34 cellular contexts compared by ENCODE assay signal in the genomic region with DNA sequence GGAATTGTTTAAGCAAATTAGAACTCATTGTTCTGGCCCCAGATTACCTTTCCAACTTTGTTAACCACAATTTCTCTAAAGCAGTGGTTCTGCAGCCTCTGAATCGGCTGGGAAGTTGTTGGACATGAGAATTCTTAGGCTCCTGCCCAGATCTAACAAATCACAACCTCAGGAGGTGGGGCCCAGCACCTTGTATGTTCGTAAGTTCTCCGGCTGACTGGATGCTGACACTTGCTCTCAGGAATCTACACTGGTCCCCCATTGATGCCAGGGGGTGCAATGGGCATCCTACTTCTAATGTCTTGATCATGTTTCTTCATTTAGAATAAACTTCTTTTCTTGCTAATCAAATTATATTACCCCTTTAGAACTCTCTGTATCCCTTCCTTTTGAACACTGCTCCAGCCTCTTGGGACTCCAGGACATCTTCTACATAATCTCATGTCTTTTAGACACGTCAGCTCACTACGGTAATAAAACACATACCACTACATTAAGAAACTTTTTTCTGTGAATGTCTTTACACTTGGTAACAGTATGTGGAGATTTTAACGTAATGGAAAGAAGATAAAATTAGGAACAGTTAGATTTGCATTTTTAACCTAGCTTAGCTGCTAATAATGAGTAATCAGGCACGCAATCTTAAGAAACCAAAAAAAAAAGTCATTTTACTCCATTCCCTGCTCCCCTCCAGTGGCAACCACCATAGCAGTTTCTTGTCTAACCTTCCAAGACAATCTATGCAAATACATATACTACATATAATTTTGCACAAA.
DNase-seq lines count a peak whose midpoint lies in the region; ATAC-seq, FAIRE-seq and TF ChIP-seq lines count a peak whose summit lies in the region.
"Had no signal": no experiment of that assay in that cellular context is flagged by ENCODE, and none has a peak within 500 bp of the region (broad histone marks: within the 10 kb centered on the region; RNA-seq: fewer than 3 reads in every experiment).

No MANE protein-coding gene starts in this region.

- no peaks in the 10 kb centered on the region for H4K20me1 ChIP-seq in DOHH2 (ENCODE audit: control insufficient read depth, insufficient read depth, low read depth, low read length)
- H4K20me1 ChIP-seq in GM12878 (ENCODE audit: control insufficient read depth, insufficient read depth): no peaks in the 10 kb centered on the region
- H4K20me1 ChIP-seq in PC-3 (ENCODE audit: low read length): no peaks in the 10 kb centered on the region

- no peak for TF ChIP-seq RAD21 in GM12878 (IDR thresholded peaks at IDR 0.05; ENCODE audit: insufficient read depth, low read depth, low read length)

- H3K4me3 Mint-ChIP-seq in CD4-positive, alpha-beta memory T cell: no peak overlapping the region
- H3K4me3 Mint-ChIP-seq: activated naive CD8-positive, alpha-beta T cell; immature natural killer cell had no signal

- H3F3A ChIP-seq in DOHH2 (ENCODE audit: control insufficient read depth, insufficient read depth): peaks cover 13% of the 10 kb centered on the region; the same call in 1 of the 2 replicates
- no peaks in the 10 kb centered on the region for H3F3A ChIP-seq in PC-3 (ENCODE audit: low read length, unreplicated experiment)

- BruUV-seq in GM12878 (replicated peaks; lab: Mats Ljungman, UMichigan): no TSS peak
- BruUV-seq in PC-3 (replicated peaks; lab: Mats Ljungman, UMichigan): no TSS peak

- TF ChIP-seq EP300 in GM12878 (IDR thresholded peaks at IDR 0.05; ENCODE audit: borderline replicate concordance in 1 of 2, control insufficient read depth in 1 of 2, low read depth in 2 of 2, low read length in 2 of 2): peak; percentile 63 to 84; a peak in 3 of 4 replicates

- H3K27ac ChIP-seq in DOHH2 (ENCODE audit: low read depth, low read length): no peak overlapping the region
- H3K27ac ChIP-seq in GM12878 (ENCODE audit: control insufficient read depth, insufficient read depth): no peak overlapping the region
- no peak overlapping the region for H3K27ac ChIP-seq in PC-3 (ENCODE audit: low read length)
- no peak overlapping the region for H3K27ac ChIP-seq in CD4-positive, alpha-beta memory T cell (ENCODE audit: low read depth, low read length)
- H3K27ac ChIP-seq: 22Rv1, cardiac muscle cell, colonic mucosa, gastroesophageal sphincter, hepatocyte, parathyroid adenoma, Peyer's patch, skin epidermis had no signal

- no peak for TF ChIP-seq CTCF in DOHH2 (IDR thresholded peaks at IDR 0.05; ENCODE audit: low read depth, low read length, poor library complexity, severe bottlenecking)
- TF ChIP-seq CTCF in GM12878 (IDR thresholded peaks at IDR 0.05 in 2 of 3, conservative IDR thresholded peaks at IDR 0.05 in 1 of 3; ENCODE audit: control insufficient read depth in 2 of 3, extremely low read depth in 1 of 3, insufficient read depth in 1 of 3, low read depth in 3 of 3, low read length in 3 of 3): no peak
- TF ChIP-seq CTCF in BE2C (IDR thresholded peaks at IDR 0.05; ENCODE audit: low read depth, low read length): no peak
- no peak for TF ChIP-seq CTCF in PC-3 (conservative IDR thresholded peaks at IDR 0.05; ENCODE audit: low read depth, low read length)

- no peaks in the 10 kb centered on the region for H3K27me3 ChIP-seq in DOHH2 (ENCODE audit: control insufficient read depth, low read length)
- no peaks in the 10 kb centered on the region for H3K27me3 ChIP-seq in GM12878 (replicated peaks in 1 of 2; ENCODE audit: control insufficient read depth in 2 of 2, insufficient read depth in 2 of 2, low read length in 1 of 2)
- no peaks in the 10 kb centered on the region for H3K27me3 ChIP-seq in BE2C
- H3K27me3 ChIP-seq in PC-3 (ENCODE audit: low read length): no peaks in the 10 kb centered on the region
- H3K27me3 ChIP-seq in CD4-positive, alpha-beta memory T cell (ENCODE audit: insufficient read depth, low read length): no peaks in the 10 kb centered on the region
- H3K27me3 ChIP-seq: cardiac muscle cell, colonic mucosa, gastroesophageal sphincter, hepatocyte, Peyer's patch had no signal

- DNase-seq in GM12878 (ENCODE audit: low read depth, low spot score): no peak
- no peak for DNase-seq in BE2C
- DNase-seq in PC-3: no peak
- no peak for DNase-seq in CD4-positive, alpha-beta memory T cell
- DNase-seq: activated CD4-positive, alpha-beta T cell treated with anti-CD3 and anti-CD28 coated beads for 4 hours; activated effector memory CD4-positive, alpha-beta T cell treated with Interleukin-2 at 50 U/mL for 16 hours; anterior cingulate cortex; C1 segment of cervical spinal cord; colonic mucosa; DMS79 treated with DMSO at 0.1 percent for 48 hours; effector CD4-positive, alpha-beta T cell; immature natural killer cell; IMR-90; MV-4-11; NCI-H1436 treated with DMSO at 0.1 percent for 48 hours; NCI-H226; NCI-H69; Peyer's patch; retina; SHP77; stimulated activated naive CD8-positive, alpha-beta T cell treated with anti-CD3 and anti-CD28 coated beads, Interleukin-15, Interleukin-2, amounts not matched to agents 100 U/mL and 50 U/mL, for 24 hours had no signal

- intact Hi-C loops in GM12878 (cut with micrococcal nuclease; ENCODE audit: unreplicated experiment) (loop anchor here (10.0 kb wide), 1 partner anchor 147 kb away; a partner anchor contains a TSS), PC-3 (cut with micrococcal nuclease) (no loop called here)
- intact Hi-C loops in CD4-positive, alpha-beta memory T cell (cut with micrococcal nuclease): no loop called here

- no peaks in the 10 kb centered on the region for H3K27me3 Mint-ChIP-seq in CD4-positive, alpha-beta memory T cell
- H3K27me3 Mint-ChIP-seq: activated naive CD8-positive, alpha-beta T cell had no signal

- H3K79me2 ChIP-seq in DOHH2 (ENCODE audit: control insufficient read depth, low read length) (no peaks in the 10 kb centered on the region), GM12878 (ENCODE audit: control insufficient read depth, insufficient read depth, low read length) (no peaks in the 10 kb centered on the region), PC-3 (ENCODE audit: low read length) (no peaks in the 10 kb centered on the region)
- H3K79me2 ChIP-seq: hepatocyte, parathyroid adenoma had no signal

- no peak for FAIRE-seq in GM12878 (lab: Jason Lieb, UNC)
- FAIRE-seq: H1 had no signal

- ATAC-seq in GM18907 (IDR thresholded peaks at IDR 0.05; ENCODE audit: unreplicated experiment) (peak; percentile 47), HG03378 (IDR thresholded peaks at IDR 0.05; ENCODE audit: unreplicated experiment) (peak; percentile 67), GM12878 (peak; percentile 75), PC-3 (no peak), GM21360 (IDR thresholded peaks at IDR 0.05; ENCODE audit: unreplicated experiment) (no peak)
- ATAC-seq: gastroesophageal sphincter; left lobe of liver; stimulated activated naive CD8-positive, alpha-beta T cell treated with anti-CD3 and anti-CD28 coated beads, Interleukin-15, Interleukin-2, amounts not matched to agents 100 U/mL and 50 U/mL, for 24 hours had no signal

- SMC1A ChIA-PET in GM12878 (lab: Charles Lee; ENCODE audit: uncharacterized antibody, unreplicated experiment): interaction anchor here (1.6 to 2.4 kb wide), 2 partner anchors 142 to 178 kb away, joined by 3 to 8 read pairs; no protein-coding TSS in a partner anchor

- no peak overlapping the region for H3K27ac Mint-ChIP-seq in CD4-positive, alpha-beta memory T cell
- H3K27ac Mint-ChIP-seq: activated naive CD8-positive, alpha-beta T cell; immature natural killer cell had no signal

- CTCF ChIA-PET in GM12878 (lab: Yijun Ruan, JAX) (no interaction called here), PC-3 (lab: Charles Lee) (no interaction called here)
- CTCF ChIA-PET in CD4-positive, alpha-beta memory T cell (lab: Charles Lee; ENCODE audit: partially characterized antibody): no interaction called here

- no peaks in the 10 kb centered on the region; the same call in 1 of the 2 replicates for H3K9me3 ChIP-seq in DOHH2 (ENCODE audit: control insufficient read depth, insufficient read depth, low read length)
- H3K9me3 ChIP-seq in GM12878 (replicated peaks; ENCODE audit: control insufficient read depth, insufficient read depth, low read length): peaks cover 1% of the 10 kb centered on the region; the same call in 1 of the 3 replicates
- no peaks in the 10 kb centered on the region for H3K9me3 ChIP-seq in BE2C
- no peaks in the 10 kb centered on the region for H3K9me3 ChIP-seq in PC-3 (ENCODE audit: low read length)
- H3K9me3 ChIP-seq in CD4-positive, alpha-beta memory T cell (ENCODE audit: control insufficient read depth in 1 of 2, low read length in 2 of 2): no peaks in the 10 kb centered on the region
- H3K9me3 ChIP-seq: colonic mucosa, gastroesophageal sphincter, Peyer's patch had no signal

- no peak overlapping the region for H3K4me3 ChIP-seq in DOHH2 (ENCODE audit: low read length)
- no peak overlapping the region for H3K4me3 ChIP-seq in GM12878
- no peak overlapping the region for H3K4me3 ChIP-seq in BE2C (ENCODE audit: low read depth, low read length)
- no peak overlapping the region for H3K4me3 ChIP-seq in PC-3 (ENCODE audit: low read length)
- H3K4me3 ChIP-seq in CD4-positive, alpha-beta memory T cell (ENCODE audit: low read length in 2 of 2): no peak overlapping the region
- H3K4me3 ChIP-seq: cardiac muscle cell, colonic mucosa, gastroesophageal sphincter, hepatocyte, Peyer's patch, skin epidermis had no signal

- H3K4me2 ChIP-seq in DOHH2 (ENCODE audit: low read length): peak overlapping the region; percentile 22
- H3K4me2 ChIP-seq in GM12878 (ENCODE audit: control insufficient read depth, insufficient read depth): no peak overlapping the region
- H3K4me2 ChIP-seq in PC-3 (ENCODE audit: low read length): no peak overlapping the region
- H3K4me2 ChIP-seq: hepatocyte had no signal

- POLR2A ChIA-PET in GM12878 (lab: Charles Lee) (interaction anchor here (1.0 kb wide), 1 partner anchor 144 kb away, joined by 4 read pairs; a partner anchor contains a TSS), PC-3 (lab: Charles Lee; ENCODE audit: unreplicated experiment) (no interaction called here)
- POLR2A ChIA-PET in CD4-positive, alpha-beta memory T cell (lab: Charles Lee; ENCODE audit: partially characterized antibody): no interaction called here

- H3K9me3 Mint-ChIP-seq in CD4-positive, alpha-beta memory T cell: no peaks in the 10 kb centered on the region
- H3K9me3 Mint-ChIP-seq: immature natural killer cell had no signal

- H3K4me1 Mint-ChIP-seq in CD4-positive, alpha-beta memory T cell: peaks cover 0 to 2% (median 0%) of the 10 kb centered on the region in 4 donors

- RAD21 ChIA-PET in GM12878 (lab: Charles Lee; ENCODE audit: unreplicated experiment): interaction anchor here (1.5 kb wide), 1 partner anchor 14 kb away, joined by 3 read pairs; no protein-coding TSS in a partner anchor

- peaks cover 39% of the 10 kb centered on the region for H3K4me1 ChIP-seq in DOHH2 (ENCODE audit: control insufficient read depth, low read length)
- no peaks in the 10 kb centered on the region; the same call in 1 of the 2 replicates for H3K4me1 ChIP-seq in GM12878 (ENCODE audit: control insufficient read depth, insufficient read depth, low read length)
- H3K4me1 ChIP-seq in BE2C: no peaks in the 10 kb centered on the region; the same call in 1 of the 2 replicates
- no peaks in the 10 kb centered on the region for H3K4me1 ChIP-seq in PC-3 (ENCODE audit: insufficient read depth, low read length)
- H3K4me1 ChIP-seq in CD4-positive, alpha-beta memory T cell (ENCODE audit: insufficient read depth, low read length): no peaks in the 10 kb centered on the region
- H3K4me1 ChIP-seq: colonic mucosa, gastroesophageal sphincter, parathyroid adenoma, Peyer's patch had no signal

- no peak overlapping the region; the same call in none of the 2 replicates for H2AFZ ChIP-seq in GM12878 (ENCODE audit: control insufficient read depth, low read depth, low read length)
- no peak overlapping the region for H2AFZ ChIP-seq in PC-3 (ENCODE audit: low read length)
- H2AFZ ChIP-seq: hepatocyte, parathyroid adenoma had no signal

- H3K36me3 ChIP-seq in DOHH2 (ENCODE audit: control insufficient read depth, low read length) (peaks cover 2% of the 10 kb centered on the region; the same call in 1 of the 2 replicates), GM12878 (ENCODE audit: control insufficient read depth in 2 of 2, insufficient read depth in 2 of 2, low read length in 1 of 2) (no peaks in the 10 kb centered on the region; a peak in 1 of 4 replicates), BE2C (no peaks in the 10 kb centered on the region), PC-3 (ENCODE audit: low read depth, low read length) (no peaks in the 10 kb centered on the region)
- no peaks in the 10 kb centered on the region for H3K36me3 ChIP-seq in CD4-positive, alpha-beta memory T cell (ENCODE audit: insufficient read depth, low read length)
- H3K36me3 ChIP-seq: cardiac muscle cell, colonic mucosa, gastroesophageal sphincter, Peyer's patch had no signal

- peaks cover 0 to 6% of the 10 kb centered on the region in 2 donors for H3K36me3 Mint-ChIP-seq in CD4-positive, alpha-beta memory T cell
- H3K36me3 Mint-ChIP-seq: immature natural killer cell had no signal

- 85% methylated on average over 7 of the region's 7 CpGs for WGBS in GM12878 (ENCODE audit: insufficient coverage, insufficient replicate concordance, low lambda C conversion rate, missing lambda C conversion rate)

- H3K9me2 ChIP-seq in DOHH2 (replicated peaks; ENCODE audit: control insufficient read depth, low read length) (no peaks in the 10 kb centered on the region), PC-3 (replicated peaks; ENCODE audit: low read length) (no peaks in the 10 kb centered on the region)

- no peak for TF ChIP-seq POLR2A in GM12878 (IDR thresholded peaks at IDR 0.05; ENCODE audit: low read depth, low read length)

- in situ Hi-C loops in GM12878 (cut with MboI): no loop called here

- H3K9ac ChIP-seq in GM12878 (ENCODE audit: control insufficient read depth, insufficient read depth, low read length): no peak overlapping the region
- H3K9ac ChIP-seq in PC-3 (ENCODE audit: low read length): no peak overlapping the region
- H3K9ac ChIP-seq: parathyroid adenoma had no signal

Comparison
In these comparisons a context has a peak if more than half of its experiments do, and no peak if none do; other contexts are left out.
1. ATAC-seq: peak in GM18907 (single experiment), HG03378 (single experiment) and GM12878 (single experiment); none in PC-3 (single experiment) and GM21360 (single experiment).